Comparison of ENCODE assay signal across 8 cellular contexts in genomic region chr18:46071894-46072867, GRCh38. TPM values are rescaled to one million over a fixed set of nuclear protein-coding genes. Genes with fewer than 3 reads are reported as not detected.
DNase-seq lines count a peak whose midpoint lies in the region; ATAC-seq and TF ChIP-seq lines count a peak whose summit lies in the region.

Gene PSTPIP2, minus strand, starts transcription at chr18:46072260. Its CDS starts 72 bp downstream, at chr18:46072188.

- no peak for TF ChIP-seq POLR2A in HCT116 (IDR thresholded peaks at IDR 0.05; ENCODE audit: borderline replicate concordance, extremely low read depth, insufficient read depth, insufficient read length)

- peak within 1 kb of the TSS; percentile 61; the same call in 1 of the 2 replicates for H3K27ac ChIP-seq in HCT116 (ENCODE audit: low read depth, low read length)

- no TSS peak for BruUV-seq in HCT116 (replicated peaks; lab: Mats Ljungman, UMichigan)

- H3K36me3 ChIP-seq in HCT116 (ENCODE audit: control insufficient read depth in 1 of 2, insufficient read depth in 2 of 2, low read length in 2 of 2): 0 out of 4 replicates have a peak, but pooled peaks cover 0 to under 1% of the 10 kb centered on the region in 2 experiments

- peak; percentile 64 for DNase-seq in GDM1 (lab: John Stamatoyannopoulos, UW)
- peak; percentile 22 for DNase-seq in HCT116 (ENCODE audit: low read depth, low spot score)
- peak; percentile 30 for DNase-seq in NCI-H146 treated with DMSO at 0.1 percent for 48 hours (lab: John Stamatoyannopoulos, UW; ENCODE audit: unreplicated experiment)
- peak; percentile 78 for DNase-seq in activated CD8-positive, alpha-beta T cell treated with anti-CD3 and anti-CD28 coated beads for 36 hours
- DNase-seq in effector CD8-positive, alpha-beta T cell (lab: John Stamatoyannopoulos, UW): peak; percentile 24
- DNase-seq in mesenteric fat pad (ENCODE audit: low spot score): peak; percentile 94
- DNase-seq in stimulated activated CD8-positive, alpha-beta memory T cell treated with anti-CD3 and anti-CD28 coated beads, Interleukin-15, amount 100 ng/mL, for 48 hours (ENCODE audit: low read depth in 2 of 2): peak; percentile 47 to 49
- no peak for DNase-seq in NCI-H524 treated with DMSO at 0.1 percent for 48 hours (lab: John Stamatoyannopoulos, UW)

- H3K9me2 ChIP-seq in HCT116 (ENCODE audit: insufficient read depth): no peaks in the 10 kb centered on the region

- CTCF ChIA-PET in HCT116 (lab: Charles Lee): interaction anchor here (1.6 to 2.1 kb wide), 5 partner anchors 10 to 406 kb away, joined by 7 to 32 read pairs (median 16); no protein-coding TSS in a partner anchor
- CTCF ChIA-PET in activated CD8-positive, alpha-beta T cell treated with anti-CD3 and anti-CD28 coated beads for 36 hours (lab: Charles Lee): interaction anchor here (0.6 to 3.8 kb wide), 33 partner anchors 10 to 452 kb away, joined by 3 to 51 read pairs (median 5); partner anchors contain the start of gene SLC14A1

- TF ChIP-seq RAD21 in HCT116 (IDR thresholded peaks at IDR 0.05; ENCODE audit: low read depth): no peak

- peak within 1 kb of the TSS; percentile 69 for H2AFZ ChIP-seq in HCT116 (ENCODE audit: low read depth, low read length, poor library complexity, severe bottlenecking)

- peaks cover 1% of the 10 kb centered on the region for H3K9me3 Mint-ChIP-seq in activated CD8-positive, alpha-beta T cell treated with anti-CD3 and anti-CD28 coated beads for 36 hours

- H3K4me1 Mint-ChIP-seq in activated CD8-positive, alpha-beta T cell treated with anti-CD3 and anti-CD28 coated beads for 36 hours (ENCODE audit: low read depth): peaks cover 41% of the 10 kb centered on the region

- H3K27me3 Mint-ChIP-seq in activated CD8-positive, alpha-beta T cell treated with anti-CD3 and anti-CD28 coated beads for 36 hours: no peaks in the 10 kb centered on the region

- peak within 1 kb of the TSS; percentile 76 for H3K9ac ChIP-seq in HCT116 (ENCODE audit: low read length)

- no peak for TF ChIP-seq CTCF in HCT116 (IDR thresholded peaks at IDR 0.05 in 2 of 3, conservative IDR thresholded peaks at IDR 0.05 in 1 of 3; ENCODE audit: borderline replicate concordance in 1 of 3, insufficient read depth in 1 of 3, low read depth in 2 of 3, low read length in 2 of 3)
- TF ChIP-seq CTCF in activated CD8-positive, alpha-beta T cell treated with anti-CD3 and anti-CD28 coated beads for 36 hours (IDR thresholded peaks at IDR 0.05): no peak

- no peaks in the 10 kb centered on the region for H4K20me1 ChIP-seq in HCT116 (ENCODE audit: insufficient read depth)

- peaks cover 19% of the 10 kb centered on the region; the same call in 1 of the 2 replicates for H3K79me2 ChIP-seq in HCT116 (ENCODE audit: insufficient read depth, low read length)

- intact Hi-C loops in HCT116 (cut with micrococcal nuclease): loop anchor here (2.0 to 5.0 kb wide), 2 partner anchors 97 to 145 kb away; no protein-coding TSS in a partner anchor
- intact Hi-C loops in activated CD8-positive, alpha-beta T cell treated with anti-CD3 and anti-CD28 coated beads for 36 hours (cut with micrococcal nuclease): loop anchor here (2.0 to 10.0 kb wide), 5 partner anchors 97 to 407 kb away; no protein-coding TSS in a partner anchor

- RAD21 ChIA-PET in HCT116 (lab: Charles Lee; ENCODE audit: low non-redundant PET in 1 of 2, low total read pairs in 2 of 2, uncharacterized antibody in 2 of 2, unreplicated experiment in 2 of 2): no interaction called here

- no peaks in the 10 kb centered on the region for H3K27me3 ChIP-seq in HCT116 (ENCODE audit: insufficient read depth, low read length)

- peak within 1 kb of the TSS; percentile 74 to 78 for H3K4me3 ChIP-seq in HCT116 (replicated peaks in 1 of 2; ENCODE audit: low read depth in 1 of 2, low read length in 2 of 2)

- POLR2A ChIA-PET in HCT116 (lab: Charles Lee): interaction anchor here (1.1 kb wide), 1 partner anchor 10 kb away, joined by 3 read pairs; no protein-coding TSS in a partner anchor
- POLR2A ChIA-PET in activated CD8-positive, alpha-beta T cell treated with anti-CD3 and anti-CD28 coated beads for 36 hours (lab: Charles Lee): interaction anchor here (0.7 to 2.2 kb wide), 14 partner anchors 11 to 106 kb away, joined by 3 to 7 read pairs (median 4); a partner anchor contains a TSS

- peaks cover 18 to 47% of the 10 kb centered on the region in 2 experiments for H3K4me1 ChIP-seq in HCT116 (ENCODE audit: control insufficient read depth in 1 of 2, insufficient read depth in 2 of 2, low read length in 2 of 2)

- ATAC-seq in HCT116: peak; percentile 85
- ATAC-seq in activated CD8-positive, alpha-beta T cell treated with anti-CD3 and anti-CD28 coated beads for 36 hours: peak; percentile 69

- peaks cover 9% of the 10 kb centered on the region for H3K36me3 Mint-ChIP-seq in activated CD8-positive, alpha-beta T cell treated with anti-CD3 and anti-CD28 coated beads for 36 hours (ENCODE audit: low read depth)

- peak within 1 kb of the TSS; percentile 82 for H3K4me2 ChIP-seq in HCT116 (ENCODE audit: low read length)

- H3K4me3 Mint-ChIP-seq in activated CD8-positive, alpha-beta T cell treated with anti-CD3 and anti-CD28 coated beads for 36 hours: peak within 1 kb of the TSS; percentile 79

- H3K9me3 ChIP-seq in HCT116 (ENCODE audit: control insufficient read depth in 1 of 2, insufficient read depth in 1 of 2, low read depth in 1 of 2, low read length in 2 of 2): no peaks in the 10 kb centered on the region

- H3K27ac Mint-ChIP-seq in activated CD8-positive, alpha-beta T cell treated with anti-CD3 and anti-CD28 coated beads for 36 hours: peak within 1 kb of the TSS; percentile 79

TF ChIP-seq in HCT116, 20 proteins besides CTCF, POLR2A, EP300 and RAD21:
- TF ChIP-seq SIN3A (IDR thresholded peaks at IDR 0.05; ENCODE audit: low read depth) (peak; percentile 46; the same call in 1 of the 2 replicates), SP1 (IDR thresholded peaks at IDR 0.05; ENCODE audit: low read depth) (peak; percentile 34; the same call in 1 of the 2 replicates), EZH2phosphoT487 (IDR thresholded peaks at IDR 0.05; ENCODE audit: borderline replicate concordance) (no peak), POLR2AphosphoS5 (IDR thresholded peaks at IDR 0.05; ENCODE audit: low read depth, low read length) (peak; percentile 71), ZFX (IDR thresholded peaks at IDR 0.05) (peak; percentile 83), FOSL1 (IDR thresholded peaks at IDR 0.05; ENCODE audit: low read depth) (peak; percentile 64), JUND (IDR thresholded peaks at IDR 0.05) (no peak), EZH2 (IDR thresholded peaks at IDR 0.05) (no peak), REST (IDR thresholded peaks at IDR 0.05; ENCODE audit: low read depth) (no peak), YY1 (IDR thresholded peaks at IDR 0.05; ENCODE audit: extremely low read depth, insufficient replicate concordance, low read depth, low read length) (no peak)

RNA-seq across cellular contexts. Expression of gene PSTPIP2, which starts in this region (rescaled TPM):
- total RNA-seq in HCT116 (2021; ENCODE audit: unreplicated experiment): 20.0 TPM
- 10.3 and 11.3 TPM in 2 replicates for polyA plus RNA-seq in HCT116 (2012)
- 10 to 100 TPM; 17.8 TPM for total RNA-seq in activated CD8-positive, alpha-beta T cell treated with anti-CD3 and anti-CD28 coated beads for 36 hours
- total RNA-seq in mesenteric fat pad: 8.8 TPM
